Comparison of ENCODE assay signal across 8 cellular contexts in the genomic region with DNA sequence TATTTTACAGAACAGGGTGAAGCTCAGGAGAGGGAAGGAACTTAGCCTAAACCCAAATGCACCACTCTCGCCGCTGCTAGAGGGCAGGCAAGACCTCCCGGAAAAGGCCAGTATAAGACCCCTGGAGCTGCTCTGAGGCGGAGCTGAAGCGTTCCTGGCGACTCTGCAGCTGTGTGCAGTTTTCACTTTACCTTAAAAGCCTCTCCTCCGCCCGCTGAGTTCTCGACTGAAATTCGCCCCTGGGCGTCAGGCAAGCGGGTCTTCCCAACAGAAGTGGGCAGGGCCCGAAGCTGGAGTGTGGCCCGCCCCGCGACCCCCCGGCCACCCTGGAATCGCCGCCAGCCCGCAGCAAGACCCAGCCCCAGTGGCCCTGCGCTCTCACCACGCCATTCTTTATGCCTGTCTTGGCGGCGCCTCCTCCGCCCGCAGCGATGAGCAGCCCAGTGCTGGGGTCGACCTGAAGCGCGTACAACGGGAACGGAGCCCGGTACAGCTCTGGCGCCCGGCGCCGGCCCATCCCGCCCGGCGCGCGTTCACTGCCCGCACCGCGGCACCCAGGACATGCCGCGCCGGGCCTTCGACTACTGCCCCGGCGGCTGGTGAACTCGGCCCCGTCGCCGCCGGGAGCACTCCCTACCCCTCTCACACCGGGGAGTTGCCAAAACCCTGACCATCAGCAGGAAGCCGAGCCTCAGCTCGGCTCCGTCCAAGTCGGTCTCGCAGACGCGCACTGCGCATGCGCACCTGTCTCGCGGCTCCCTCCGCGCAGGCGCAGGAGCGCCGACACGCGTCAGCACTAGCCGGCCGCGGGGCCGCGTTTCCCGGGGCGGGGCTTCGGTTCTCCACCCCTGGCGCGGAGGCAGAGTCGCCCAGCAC. TPM values are rescaled to one million over a fixed set of nuclear protein-coding genes. Genes with fewer than 3 reads are reported as not detected.
DNase-seq lines count a peak whose midpoint lies in the region; ATAC-seq and TF ChIP-seq lines count a peak whose summit lies in the region.

A gene with protein sequence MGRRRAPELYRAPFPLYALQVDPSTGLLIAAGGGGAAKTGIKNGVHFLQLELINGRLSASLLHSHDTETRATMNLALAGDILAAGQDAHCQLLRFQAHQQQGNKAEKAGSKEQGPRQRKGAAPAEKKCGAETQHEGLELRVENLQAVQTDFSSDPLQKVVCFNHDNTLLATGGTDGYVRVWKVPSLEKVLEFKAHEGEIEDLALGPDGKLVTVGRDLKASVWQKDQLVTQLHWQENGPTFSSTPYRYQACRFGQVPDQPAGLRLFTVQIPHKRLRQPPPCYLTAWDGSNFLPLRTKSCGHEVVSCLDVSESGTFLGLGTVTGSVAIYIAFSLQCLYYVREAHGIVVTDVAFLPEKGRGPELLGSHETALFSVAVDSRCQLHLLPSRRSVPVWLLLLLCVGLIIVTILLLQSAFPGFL (minus strand): TSS at position 732 of the 876 bp plus-strand sequence. CDS start 215 bp downstream, at position 517.

- BruUV-seq in mammary epithelial cell (replicated peaks; lab: Mats Ljungman, UMichigan), result no TSS peak

- peaks cover 8% of the 10 kb centered on the region for H3K4me1 ChIP-seq in ACC112 (ENCODE audit: control insufficient read depth, insufficient read depth, low read length, unreplicated experiment)
- H3K4me1 ChIP-seq in mammary epithelial cell (ENCODE audit: insufficient read depth, low read length), result peaks cover 6% of the 10 kb centered on the region
- H3K4me1 ChIP-seq in smooth muscle cell (ENCODE audit: low read depth), result peaks cover 6% of the 10 kb centered on the region

- H3K4me3 ChIP-seq in ACC112 (ENCODE audit: low read depth, low read length) (peak within 1 kb of the TSS; percentile 90), WERI-Rb-1 (ENCODE audit: low read depth, low read length) (peak within 1 kb of the TSS; percentile 72), mammary epithelial cell (replicated peaks in 1 of 3; ENCODE audit: insufficient read depth in 1 of 3, low read depth in 2 of 3, low read length in 3 of 3) (peak within 1 kb of the TSS; percentile 76 to 96 (median 87)), smooth muscle cell (peak within 1 kb of the TSS; percentile 83)

- TF ChIP-seq CTCF in WERI-Rb-1 (IDR thresholded peaks at IDR 0.05; ENCODE audit: low read depth, low read length), result peak; percentile 61
- peak in 1 of 2 donors; percentile 19 for TF ChIP-seq CTCF in mammary epithelial cell (conservative IDR thresholded peaks at IDR 0.05 in 1 of 2, IDR thresholded peaks at IDR 0.05 in 1 of 2; ENCODE audit: extremely low read depth in 1 of 2, insufficient read depth in 1 of 2, low read depth in 1 of 2, low read length in 2 of 2)
- TF ChIP-seq CTCF in smooth muscle cell (IDR thresholded peaks at IDR 0.05; ENCODE audit: borderline replicate concordance, insufficient read depth, poor library complexity, severe bottlenecking), result no peak

- H3K9me3 ChIP-seq in WERI-Rb-1 (ENCODE audit: severe bottlenecking) (no peaks in the 10 kb centered on the region), mammary epithelial cell (replicated peaks; ENCODE audit: insufficient read depth, low read length) (no peaks in the 10 kb centered on the region), smooth muscle cell (replicated peaks; ENCODE audit: low read depth) (no peaks in the 10 kb centered on the region)

- intact Hi-C loops in mammary epithelial cell (cut with micrococcal nuclease), result loop anchor here (5.0 kb wide), 1 partner anchor 48 kb away; no protein-coding TSS in a partner anchor

- H3K27me3 ChIP-seq in ACC112 (ENCODE audit: insufficient read depth, low read length) (no peaks in the 10 kb centered on the region), WERI-Rb-1 (ENCODE audit: insufficient read depth, low read depth, severe bottlenecking) (no peaks in the 10 kb centered on the region), mammary epithelial cell (ENCODE audit: insufficient read depth, low read length) (no peaks in the 10 kb centered on the region), smooth muscle cell (ENCODE audit: low read depth) (no peaks in the 10 kb centered on the region)

- H3K4me2 ChIP-seq in mammary epithelial cell (ENCODE audit: insufficient read depth, low read depth, low read length), result peak within 1 kb of the TSS; percentile 78
- peak within 1 kb of the TSS; percentile 85 for H3K4me2 ChIP-seq in smooth muscle cell

- CTCF ChIA-PET in mammary epithelial cell (lab: Charles Lee; ENCODE audit: low non-redundant PET), result interaction anchor here (0.6 kb wide), 1 partner anchor 57 kb away, joined by 4 read pairs; no protein-coding TSS in a partner anchor

- DNase-seq in NCI-H2227 (lab: John Stamatoyannopoulos, UW; ENCODE audit: unreplicated experiment) (peak; percentile 99), WERI-Rb-1 (peak; percentile 100), mammary epithelial cell (peak; percentile 93), iPS-NIHi11 (ENCODE audit: low spot score) (peak; percentile 99), smooth muscle cell (lab: John Stamatoyannopoulos, UW; ENCODE audit: unreplicated experiment) (peak; percentile 92)

- WGBS in mammary epithelial cell (ENCODE audit: low coverage, missing lambda C conversion rate), result 0% methylated on average over 16 of the region's 86 CpGs
- under 1% methylated on average over 74 of the region's 86 CpGs for WGBS in smooth muscle cell (ENCODE audit: low lambda C conversion rate)

- peak within 1 kb of the TSS; percentile 61 for H3K9ac ChIP-seq in mammary epithelial cell (ENCODE audit: insufficient read depth, low read length)
- H3K9ac ChIP-seq in smooth muscle cell (ENCODE audit: low read depth), result peak within 1 kb of the TSS; percentile 81

- no peak within 1 kb of the TSS for H3K27ac ChIP-seq in ACC112 (ENCODE audit: low read depth, low read length)
- H3K27ac ChIP-seq in WERI-Rb-1, result peak within 1 kb of the TSS; percentile 66
- H3K27ac ChIP-seq in mammary epithelial cell (ENCODE audit: insufficient read depth, low read depth, low read length), result peak within 1 kb of the TSS; percentile 71
- H3K27ac ChIP-seq in smooth muscle cell (ENCODE audit: low read depth), result peak within 1 kb of the TSS; percentile 53

- H3K36me3 ChIP-seq in ACC112 (ENCODE audit: insufficient read depth, low read length) (no peaks in the 10 kb centered on the region), WERI-Rb-1 (peaks cover 32% of the 10 kb centered on the region), mammary epithelial cell (ENCODE audit: insufficient read depth, low read length) (peaks cover 5% of the 10 kb centered on the region), smooth muscle cell (ENCODE audit: low read depth) (no peaks in the 10 kb centered on the region)

- H4K20me1 ChIP-seq in mammary epithelial cell (ENCODE audit: insufficient read depth, low read length), result no peaks in the 10 kb centered on the region
- H4K20me1 ChIP-seq in smooth muscle cell (ENCODE audit: low read depth), result peaks cover 18% of the 10 kb centered on the region

- in situ Hi-C loops in mammary epithelial cell (cut with MboI; ENCODE audit: low sequenced_read_pairs in 2 of 2), result no loop called here

- ATAC-seq in GM18870 (IDR thresholded peaks at IDR 0.05; ENCODE audit: unreplicated experiment), result peak; percentile 54
- peak; percentile 78 for ATAC-seq in HG03135 (IDR thresholded peaks at IDR 0.05; ENCODE audit: unreplicated experiment)

- dilution Hi-C loops in mammary epithelial cell (cut with HindIII; ENCODE audit: low sequenced_read_pairs), result no loop called here

- peaks cover 4% of the 10 kb centered on the region for H3F3A ChIP-seq in smooth muscle cell (ENCODE audit: low read depth)

- peak within 1 kb of the TSS; percentile 68 for H2AFZ ChIP-seq in ACC112 (ENCODE audit: low read length, unreplicated experiment)
- peak within 1 kb of the TSS; percentile 92 for H2AFZ ChIP-seq in mammary epithelial cell (ENCODE audit: low read depth, low read length)
- peak within 1 kb of the TSS; percentile 82 for H2AFZ ChIP-seq in smooth muscle cell (ENCODE audit: low read depth)

- H3K79me2 ChIP-seq in ACC112 (ENCODE audit: control insufficient read depth, insufficient read depth, low read length, unreplicated experiment) (peaks cover 16% of the 10 kb centered on the region), mammary epithelial cell (ENCODE audit: insufficient read depth, low read length) (peaks cover 25% of the 10 kb centered on the region), smooth muscle cell (ENCODE audit: low read depth) (peaks cover 17% of the 10 kb centered on the region)

RNA-seq across cellular contexts. Expression of the gene that starts here (rescaled TPM):
- total RNA-seq in mammary epithelial cell (10 to 100 TPM; 31.0 to 48.9 TPM), smooth muscle cell (44.9 and 53.2 TPM in 2 replicates)
- polyA plus RNA-seq in mammary epithelial cell (69.4 TPM), smooth muscle cell (62.6 and 78.5 TPM in 2 replicates)
- polyA minus RNA-seq in mammary epithelial cell, result 181 TPM
